Comparison of ENCODE assay signal across 25 cellular contexts in genomic region chr14:89757313-89757939, GRCh38.
"Had no signal": no experiment of that assay in that cellular context is flagged by ENCODE, and none has a peak within 500 bp of the region (broad histone marks: within the 10 kb centered on the region; RNA-seq: fewer than 3 reads in every experiment).

No MANE protein-coding gene starts in this region.

- H3K4me1 ChIP-seq: body of pancreas, SJSA1 had no signal

- H3K27ac ChIP-seq: body of pancreas, SJSA1 had no signal

- DNase-seq: activated B cell treated with CpG ODN at 0.5 μM for 24 hours; activated CD4-positive, alpha-beta T cell treated with anti-CD3 and anti-CD28 coated beads for 1 hour; activated CD4-positive, alpha-beta T cell treated with anti-CD3 and anti-CD28 coated beads, Interleukin-2, amount 10 ng/mL, durations not matched to agents 24 days and 14 days; activated CD4-positive, alpha-beta T cell treated with anti-CD3 and anti-CD28 coated beads, Interleukin-2, amount 50 U/mL, for 48 hours; activated gamma-delta T cell treated with Interleukin-2 at 50 U/mL for 16 hours; activated naive CD4-positive, alpha-beta T cell treated with anti-CD3 and anti-CD28 coated beads, Interleukin-2, amount 10 ng/mL, durations not matched to agents 7 days and 5 days; activated naive CD8-positive, alpha-beta T cell treated with anti-CD3 and anti-CD28 coated beads for 36 hours; activated T-cell treated with anti-CD3 and anti-CD28 coated beads for 4 hours; activated T-cell treated with anti-CD3 and anti-CD28 coated beads, Interleukin-2, amount 50 U/mL, for 48 hours; body of pancreas; central memory CD4-positive, alpha-beta T cell; NCI-H1105 treated with DMSO at 0.1 percent for 48 hours; NCI-H1436 treated with DMSO at 0.1 percent for 48 hours; NCI-H187; NCI-H2081; NCI-H510A treated with DMSO at 0.1 percent for 48 hours; NCI-H69; PC-3; SHP77; T-helper 17 cell; T-helper 9 cell had no signal

- H3K4me3 ChIP-seq: body of pancreas, SJSA1 had no signal

- H3K36me3 ChIP-seq: SJSA1 had no signal

- H3K9me3 ChIP-seq: body of pancreas, SJSA1 had no signal

- H3K27me3 ChIP-seq: body of pancreas, SJSA1 had no signal

- FAIRE-seq: bronchial epithelial cell, RCC 7860 had no signal

- ATAC-seq: activated T-helper 17 cell treated with anti-CD3 and anti-CD28 coated beads, Interleukin-2, amount 50 U/mL, for 72 hours; body of pancreas; PC-3; T-helper 17 cell had no signal
